In the genomic region with DNA sequence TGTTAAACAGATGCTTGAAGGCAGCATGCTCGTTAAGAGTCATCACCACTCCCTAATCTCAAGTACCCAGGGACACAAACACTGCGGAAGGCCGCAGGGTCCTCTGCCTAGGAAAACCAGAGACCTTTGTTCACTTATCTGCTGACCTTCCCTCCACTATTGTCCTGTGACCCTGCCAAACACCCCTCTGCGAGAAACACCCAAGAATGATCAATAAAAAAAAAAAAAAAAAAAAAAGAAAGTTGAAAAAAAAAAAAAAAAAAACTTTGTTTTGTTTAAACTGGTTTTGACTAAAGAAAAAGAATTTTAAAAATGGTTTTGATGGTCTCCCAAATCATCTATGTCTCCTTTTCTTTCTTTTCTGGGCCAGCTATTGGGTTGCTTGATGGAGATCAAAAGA, we compare ENCODE assay signal across 14 cellular contexts. TPM values are rescaled to one million over a fixed set of nuclear protein-coding genes. Genes with fewer than 3 reads are reported as not detected.
"Had no signal": no experiment of that assay in that cellular context is flagged by ENCODE, and none has a peak within 500 bp of the region (broad histone marks: within the 10 kb centered on the region; RNA-seq: fewer than 3 reads in every experiment).

No MANE protein-coding gene starts in this region.

RNA-seq across cellular contexts. Expression of gene ADIPOQ, which starts 32.3 kb away (rescaled TPM):
- total RNA-seq: kidney; kidney epithelial cell; left lobe of liver; left lung; liver; lower lobe of right lung; lung microvascular endothelial cell; mammary epithelial cell; mesothelial cell of epicardium; myocyte; naive thymus-derived CD4-positive, alpha-beta T cell; naive thymus-derived CD8-positive, alpha-beta T cell had no signal
- polyA plus RNA-seq: immature natural killer cell; keratinocyte; mammary epithelial cell; naive thymus-derived CD4-positive, alpha-beta T cell; naive thymus-derived CD8-positive, alpha-beta T cell had no signal
